Comparison of ENCODE assay signal across 8 cellular contexts in the genomic region with DNA sequence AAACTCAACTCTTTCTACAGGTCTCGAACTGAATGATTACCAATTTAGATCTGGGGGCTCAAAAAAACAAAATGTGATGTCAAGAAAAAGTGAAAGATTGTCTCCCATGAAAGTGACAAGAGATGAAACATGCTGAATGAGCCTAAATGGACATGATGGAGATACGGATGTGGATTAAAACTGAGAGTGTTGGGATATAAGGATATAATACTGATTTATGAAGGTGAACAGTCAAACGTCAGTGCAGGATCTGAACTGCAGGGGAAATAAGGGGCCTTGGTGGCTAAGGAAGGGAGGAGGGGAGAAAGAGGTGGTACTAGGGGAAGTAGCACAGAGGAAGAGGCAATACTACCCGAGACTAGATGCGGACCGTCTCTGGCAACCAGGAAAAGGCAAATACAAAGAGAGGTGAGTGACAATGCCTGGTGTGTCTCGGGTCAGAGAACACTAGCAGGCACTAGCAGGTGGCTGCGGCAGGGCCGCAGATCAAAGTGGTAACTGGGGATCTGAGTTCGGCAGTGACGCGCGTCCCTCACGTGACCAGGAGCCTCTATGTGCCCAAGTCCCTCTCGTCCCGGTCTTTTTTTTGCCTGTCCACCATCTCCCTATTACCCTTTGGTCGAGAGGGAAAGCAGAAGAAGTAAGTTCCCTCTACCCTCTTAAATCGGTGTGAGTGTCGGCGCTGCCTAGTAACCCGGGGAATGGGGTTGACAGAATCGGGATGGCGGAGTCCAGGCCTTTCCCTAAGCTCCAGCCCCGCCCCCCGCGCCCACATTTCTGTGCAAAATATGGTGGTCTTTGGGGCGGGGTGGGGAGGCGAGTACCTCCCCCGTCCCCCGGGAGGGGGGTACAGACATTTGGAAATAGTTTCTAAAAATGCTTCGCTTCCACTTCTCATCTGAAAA. TPM values are rescaled to one million over a fixed set of nuclear protein-coding genes. Genes with fewer than 3 reads are reported as not detected.
DNase-seq lines count a peak whose midpoint lies in the region; ATAC-seq and TF ChIP-seq lines count a peak whose summit lies in the region.

A gene with protein sequence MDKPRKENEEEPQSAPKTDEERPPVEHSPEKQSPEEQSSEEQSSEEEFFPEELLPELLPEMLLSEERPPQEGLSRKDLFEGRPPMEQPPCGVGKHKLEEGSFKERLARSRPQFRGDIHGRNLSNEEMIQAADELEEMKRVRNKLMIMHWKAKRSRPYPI (plus strand): TSS at position 590 of the 905 bp plus-strand sequence. CDS start 942 bp downstream, outside the sequence.

- intact Hi-C loops in OCI-LY7 (cut with micrococcal nuclease; ENCODE audit: unreplicated experiment) (loop anchor here (2.0 kb wide), 1 partner anchor 58 kb away; a partner anchor contains a TSS), heart left ventricle (cut with DNase I) (loop anchor here in 4 of 10 donors (2.0 to 10.0 kb wide), 5 partner anchors 44 to 96 kb away; a partner anchor contains a TSS), ovary (cut with DNase I) (loop anchor here in 3 of 4 donors (2.0 to 10.0 kb wide), 4 partner anchors 56 to 94 kb away; a partner anchor contains a TSS)

- ATAC-seq in GM19452 (IDR thresholded peaks at IDR 0.05; ENCODE audit: unreplicated experiment), result peak; percentile 71
- peak; percentile 84 for ATAC-seq in HG03571 (IDR thresholded peaks at IDR 0.05; ENCODE audit: unreplicated experiment)
- peak; percentile 74 to 81 (median 78) for ATAC-seq in heart left ventricle

- H3K36me3 ChIP-seq in OCI-LY7 (ENCODE audit: insufficient read depth, low read length), result no peaks in the 10 kb centered on the region
- H3K36me3 ChIP-seq in adipocyte (ENCODE audit: control insufficient read depth, insufficient read depth, low read length, severe bottlenecking), result no peaks in the 10 kb centered on the region
- H3K36me3 ChIP-seq in heart left ventricle, result no peaks in the 10 kb centered on the region
- H3K36me3 ChIP-seq in ovary, result no peaks in the 10 kb centered on the region

- no peaks in the 10 kb centered on the region for H3K9me3 ChIP-seq in OCI-LY7 (ENCODE audit: low read length)
- H3K9me3 ChIP-seq in adipocyte (ENCODE audit: control insufficient read depth, low read length), result no peaks in the 10 kb centered on the region
- H3K9me3 ChIP-seq in heart left ventricle, result no peaks in the 10 kb centered on the region
- no peaks in the 10 kb centered on the region for H3K9me3 ChIP-seq in ovary

- 2 to 35% (median 14%) methylated on average over 31 of the region's 31 CpGs for WGBS in heart left ventricle, 4 donors
- 22 to 30% (median 24%) methylated on average over 31 of the region's 31 CpGs for WGBS in ovary, 3 donors

- DNase-seq in COLO668 (lab: John Stamatoyannopoulos, UW; ENCODE audit: unreplicated experiment) (peak; percentile 77), OCI-LY7 (ENCODE audit: low spot score) (peak; percentile 79), adipocyte (ENCODE audit: low read depth) (peak; percentile 62), heart left ventricle (peak; percentile 48 to 75 (median 66)), ovary (peak; percentile 69 to 80 (median 76)), NOMO-1 treated with dmso at 0.1 percent for 144 hours (lab: John Stamatoyannopoulos, UW; ENCODE audit: unreplicated experiment) (no peak)

- TF ChIP-seq POLR2A in heart left ventricle (IDR thresholded peaks at IDR 0.05), result no peak
- peak; percentile 65 for TF ChIP-seq POLR2A in ovary (IDR thresholded peaks at IDR 0.05)

- no TSS peak for BruUV-seq in OCI-LY7 (replicated peaks; lab: Mats Ljungman, UMichigan)

- H3K4me1 ChIP-seq in OCI-LY7 (ENCODE audit: insufficient read depth, low read length, poor library complexity, severe bottlenecking), result peaks cover 21% of the 10 kb centered on the region
- peaks cover 13% of the 10 kb centered on the region for H3K4me1 ChIP-seq in adipocyte (ENCODE audit: control insufficient read depth, insufficient read depth, low read length)
- peaks cover 0 to 23% (median 4%) of the 10 kb centered on the region in 12 donors for H3K4me1 ChIP-seq in heart left ventricle
- H3K4me1 ChIP-seq in ovary (ENCODE audit: insufficient read depth), result peaks cover 2% of the 10 kb centered on the region

- peak within 1 kb of the TSS; percentile 96 for H3K4me2 ChIP-seq in OCI-LY7 (ENCODE audit: low read length)

- peaks cover 3% of the 10 kb centered on the region for H3K27me3 ChIP-seq in adipocyte (replicated peaks; ENCODE audit: control insufficient read depth, insufficient read depth, low read length)
- peaks cover 0 to 15% (median 0%) of the 10 kb centered on the region in 9 donors for H3K27me3 ChIP-seq in heart left ventricle
- no peaks in the 10 kb centered on the region for H3K27me3 ChIP-seq in ovary

- H3K4me3 ChIP-seq in OCI-LY7 (ENCODE audit: low read depth, low read length, poor library complexity, severe bottlenecking) (peak within 1 kb of the TSS; percentile 80), adipocyte (ENCODE audit: low read length) (peak within 1 kb of the TSS; percentile 88), heart left ventricle (peak within 1 kb of the TSS; percentile 39 to 94 (median 72)), ovary (peak within 1 kb of the TSS; percentile 59)

- H3K9me2 ChIP-seq in OCI-LY7 (ENCODE audit: insufficient read depth, low read length), result no peaks in the 10 kb centered on the region

- peak within 1 kb of the TSS; percentile 99 for H2AFZ ChIP-seq in OCI-LY7 (ENCODE audit: low read length)

- peak; percentile 12 for TF ChIP-seq EP300 in ovary (IDR thresholded peaks at IDR 0.05)

- H3K9ac ChIP-seq in adipocyte (ENCODE audit: low read length), result peak within 1 kb of the TSS; percentile 91

- POLR2A ChIA-PET in OCI-LY7 (lab: Charles Lee), result interaction anchor here (0.6 to 1.6 kb wide), 3 partner anchors 23 to 929 kb away, joined by 3 to 13 read pairs (median 3); no protein-coding TSS in a partner anchor

- H4K20me1 ChIP-seq in OCI-LY7 (ENCODE audit: insufficient read depth, low read length), result no peaks in the 10 kb centered on the region

- TF ChIP-seq CTCF in OCI-LY7 (conservative IDR thresholded peaks at IDR 0.05; ENCODE audit: low read length), result no peak
- no peak for TF ChIP-seq CTCF in heart left ventricle (IDR thresholded peaks at IDR 0.05)
- peak in 1 of 3 donors; percentile 16 for TF ChIP-seq CTCF in ovary (IDR thresholded peaks at IDR 0.05)

- no peaks in the 10 kb centered on the region for H3K79me2 ChIP-seq in OCI-LY7 (ENCODE audit: insufficient read depth, low read depth, low read length)

- H3K27ac ChIP-seq in OCI-LY7 (ENCODE audit: low read depth, low read length, poor library complexity, severe bottlenecking) (peak within 1 kb of the TSS; percentile 81), heart left ventricle (peak within 1 kb of the TSS; percentile 70 to 97 (median 93)), ovary (peak within 1 kb of the TSS; percentile 92 to 94)

- CTCF ChIA-PET in OCI-LY7 (lab: Charles Lee; ENCODE audit: unreplicated experiment), result interaction anchor here (0.7 to 0.8 kb wide), 2 partner anchors 25 to 766 kb away, joined by 4 to 6 read pairs; no protein-coding TSS in a partner anchor

RNA-seq across cellular contexts. Expression of the gene that starts here (rescaled TPM):
- total RNA-seq in OCI-LY7 (2014; rRNA removed; shearing (Covaris generic)), result 11.7 and 28.2 TPM in 2 replicates
- total RNA-seq in OCI-LY7 (2022) (17.4 and 18.1 TPM in 2 replicates), heart left ventricle (10 to 100 TPM; 18.8 to 33.2 (median 23.6) TPM), ovary (100 to 1,000 TPM; 112 to 525 (median 234) TPM)
- polyA plus RNA-seq in heart left ventricle (10 to 100 TPM; 16.4 to 23.1 TPM), ovary (100 to 1,000 TPM; 156 to 304 TPM)

Comparison
In these comparisons a context has a peak if more than half of its experiments do, and no peak if none do; other contexts are left out.
1. RNA of the gene that starts here (polyA plus RNA-seq): 156 to 304 TPM in ovary; 16.4 to 23.1 TPM in heart left ventricle; every median in the first group is over 4 times any median in the second.
2. Peak in every context shown above with its lines, with median percentiles within 50 percentile points of each other: ATAC-seq, H3K27ac ChIP-seq and H3K4me3 ChIP-seq.